In the genomic region with DNA sequence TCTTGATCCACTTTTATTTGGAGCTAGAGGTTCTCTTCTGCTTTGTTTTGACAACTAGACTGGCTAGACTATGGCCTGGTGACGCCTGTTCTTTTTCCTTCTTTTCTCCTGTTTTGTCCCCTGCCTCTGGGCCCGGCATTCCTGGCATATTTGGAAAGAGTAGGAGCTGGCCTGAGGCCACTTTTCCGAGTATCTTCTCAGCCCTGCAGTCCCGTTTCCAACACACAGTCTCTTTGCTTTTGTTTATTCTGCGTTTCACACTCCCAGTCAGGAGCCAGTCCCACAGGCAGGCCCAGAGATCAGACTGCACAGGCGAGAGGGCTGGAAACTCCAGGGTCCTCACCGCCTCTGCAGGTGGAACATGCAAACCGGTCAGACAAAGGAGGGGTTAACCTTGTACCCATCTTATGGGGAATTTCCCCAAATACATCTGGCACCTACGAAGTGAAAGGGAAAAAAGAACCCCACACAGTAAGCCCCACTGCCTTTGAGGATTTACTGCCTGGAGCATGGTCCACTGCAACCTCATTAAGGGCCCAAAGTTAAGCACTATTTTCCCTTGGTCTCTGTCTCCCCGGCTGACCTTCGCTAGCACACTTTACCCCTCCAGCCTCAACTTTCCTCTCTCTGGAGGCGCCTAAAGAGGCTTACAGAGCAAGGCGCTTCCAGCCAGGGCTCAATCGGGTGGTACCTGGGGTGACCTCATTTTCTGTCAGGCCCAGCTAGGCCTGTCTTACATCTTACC, we compare ENCODE assay signal across 8 cellular contexts.
DNase-seq lines count a peak whose midpoint lies in the region; ATAC-seq, FAIRE-seq and TF ChIP-seq lines count a peak whose summit lies in the region.

No MANE protein-coding gene starts in this region.

- H3K9me3 Mint-ChIP-seq in mesothelial cell of epicardium = no peaks in the 10 kb centered on the region

- POLR2A ChIA-PET in PC-9 (lab: Charles Lee; ENCODE audit: unreplicated experiment) = interaction anchor here (0.5 to 1.3 kb wide), 10 partner anchors 8 to 493 kb away, joined by 3 to 9 read pairs (median 5); no protein-coding TSS in a partner anchor

- peaks cover 21% of the 10 kb centered on the region for H3K4me1 Mint-ChIP-seq in mesothelial cell of epicardium

- H3K27me3 ChIP-seq in PC-9 (ENCODE audit: insufficient read depth, low read depth) (no peaks in the 10 kb centered on the region), duodenal mucosa (ENCODE audit: control insufficient read depth in 1 of 2, insufficient read depth in 2 of 2, low read length in 2 of 2) (no peaks in the 10 kb centered on the region)

- H3K9me3 ChIP-seq in PC-9 (ENCODE audit: insufficient read depth, low read depth) = no peaks in the 10 kb centered on the region
- H3K9me3 ChIP-seq in duodenal mucosa (ENCODE audit: control insufficient read depth in 1 of 2, low read length in 2 of 2) = no peaks in the 10 kb centered on the region

- CTCF ChIA-PET in PC-9 (lab: Charles Lee) = interaction anchor here (0.7 kb wide), 1 partner anchor 112 kb away, joined by 3 read pairs; no protein-coding TSS in a partner anchor

- H3K27me3 Mint-ChIP-seq in mesothelial cell of epicardium (ENCODE audit: low read depth) = no peaks in the 10 kb centered on the region

- H3F3A ChIP-seq in PC-9 (ENCODE audit: insufficient read depth, low read depth) = peaks cover 49% of the 10 kb centered on the region

- no peak overlapping the region for H3K4me3 ChIP-seq in PC-9
- H3K4me3 ChIP-seq in duodenal mucosa (ENCODE audit: low read depth in 1 of 2, low read length in 2 of 2) = no peak overlapping the region

- H3K27ac ChIP-seq in PC-9 = peak overlapping the region; percentile 96
- H3K27ac ChIP-seq in duodenal mucosa (ENCODE audit: low read depth, low read length) = peak overlapping the region; percentile 48

- H3K36me3 ChIP-seq in PC-9 (ENCODE audit: low read depth) = no peaks in the 10 kb centered on the region
- no peaks in the 10 kb centered on the region for H3K36me3 ChIP-seq in duodenal mucosa (ENCODE audit: control insufficient read depth in 1 of 2, insufficient read depth in 2 of 2, low read length in 2 of 2)

- H3K4me3 Mint-ChIP-seq in mesothelial cell of epicardium = no peak overlapping the region

- H3K9me2 ChIP-seq in PC-9 (ENCODE audit: insufficient read depth) = no peaks in the 10 kb centered on the region

- H3K9ac ChIP-seq in duodenal mucosa (ENCODE audit: low read depth in 1 of 2, low read length in 2 of 2) = peak overlapping the region; percentile 27 to 49

- no TSS peak for BruUV-seq in PC-9 (replicated peaks; lab: Mats Ljungman, UMichigan)

- peak overlapping the region; percentile 58; the same call in 1 of the 2 replicates for H2AFZ ChIP-seq in PC-9

- ATAC-seq in GM21717 (IDR thresholded peaks at IDR 0.05; ENCODE audit: unreplicated experiment) = peak; percentile 58

- intact Hi-C loops in PC-9 (cut with micrococcal nuclease; ENCODE audit: unreplicated experiment) = loop anchor here (1.0 kb wide), 5 partner anchors 10 to 215 kb away; no protein-coding TSS in a partner anchor

- peak overlapping the region; percentile 54 for H3K4me2 ChIP-seq in PC-9

- H4K20me1 ChIP-seq in PC-9 (ENCODE audit: insufficient read depth) = no peaks in the 10 kb centered on the region

- FAIRE-seq in urothelium cell line (lab: Jason Lieb, UNC) = no peak

- no peaks in the 10 kb centered on the region for H3K36me3 Mint-ChIP-seq in mesothelial cell of epicardium

- no peaks in the 10 kb centered on the region; the same call in 1 of the 2 replicates for H3K79me2 ChIP-seq in PC-9 (ENCODE audit: low read depth)

- DNase-seq in ELF-1 (ENCODE audit: low read depth, low spot score) (peak; percentile 98), PC-9 (peak; percentile 88), mesothelial cell of epicardium (ENCODE audit: low spot score in 2 of 2, unreplicated experiment in 2 of 2) (peak in 1 of 2 experiments; percentile 62), urothelium cell line (ENCODE audit: low spot score) (peak; percentile 67), AML-193 (lab: John Stamatoyannopoulos, UW) (no peak)
- no peak for DNase-seq in stimulated activated CD4-positive, alpha-beta T cell treated with anti-CD3 and anti-CD28 coated beads, Interleukin-1b, Interleukin-23, amount 100 ng/mL, for 48 hours

- H3K4me1 ChIP-seq in PC-9 (replicated peaks; ENCODE audit: insufficient read depth) = peaks cover 66% of the 10 kb centered on the region
- peaks cover 24 to 30% of the 10 kb centered on the region in 2 donors for H3K4me1 ChIP-seq in duodenal mucosa (ENCODE audit: control insufficient read depth in 1 of 2, insufficient read depth in 2 of 2, low read length in 2 of 2)

- peak overlapping the region; percentile 97 for H3K27ac Mint-ChIP-seq in mesothelial cell of epicardium

- TF ChIP-seq CTCF in PC-9 (conservative IDR thresholded peaks at IDR 0.05) (no peak), mesothelial cell of epicardium (IDR thresholded peaks at IDR 0.05; ENCODE audit: unreplicated experiment) (no peak)

Comparison
In these comparisons a context has a peak if more than half of its experiments do, and no peak if none do; other contexts are left out.
1. DNase-seq: peak in ELF-1 (single experiment), PC-9 (2 of 2) and urothelium cell line (single experiment); none in stimulated activated CD4-positive, alpha-beta T cell treated with anti-CD3 and anti-CD28 coated beads, Interleukin-1b, Interleukin-23, amount 100 ng/mL, for 48 hours (single experiment) and AML-193 (0 of 2).